9 cellular contexts compared by ENCODE assay signal in the genomic region with DNA sequence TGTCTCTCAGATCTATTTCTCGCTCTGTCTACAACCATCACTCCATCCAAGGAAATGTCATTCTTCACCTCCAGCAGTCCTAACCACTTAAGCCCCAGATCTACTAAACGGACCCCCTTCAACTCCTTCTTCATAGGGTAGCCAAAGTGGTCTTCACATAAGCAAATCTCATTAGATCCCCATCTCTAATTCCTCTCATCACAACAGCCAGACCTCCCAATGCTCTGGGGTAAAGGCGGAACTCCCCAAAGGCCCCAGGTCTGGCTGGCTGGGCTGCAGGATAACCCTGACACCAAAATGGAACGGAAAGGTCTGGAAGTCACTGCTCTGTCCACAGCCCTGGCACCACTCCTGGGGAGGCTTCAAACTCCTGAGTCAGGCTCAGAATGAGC. TPM values are rescaled to one million over a fixed set of nuclear protein-coding genes. Genes with fewer than 3 reads are reported as not detected.
DNase-seq lines count a peak whose midpoint lies in the region; TF ChIP-seq lines count a peak whose summit lies in the region.
"Had no signal": no experiment of that assay in that cellular context is flagged by ENCODE, and none has a peak within 500 bp of the region (broad histone marks: within the 10 kb centered on the region; RNA-seq: fewer than 3 reads in every experiment).

No MANE protein-coding gene starts in this region.

- H3K9me3 ChIP-seq in ascending aorta (no peaks in the 10 kb centered on the region), tibial nerve (no peaks in the 10 kb centered on the region)
- H3K9me3 ChIP-seq in effector memory CD4-positive, alpha-beta T cell (ENCODE audit: control insufficient read depth, low read length): no peaks in the 10 kb centered on the region

- TF ChIP-seq CTCF in ascending aorta (IDR thresholded peaks at IDR 0.05) (no peak), tibial nerve (IDR thresholded peaks at IDR 0.05) (no peak)

- peaks cover 18 to 36% of the 10 kb centered on the region in 2 donors for H3K4me1 ChIP-seq in ascending aorta
- H3K4me1 ChIP-seq in mesendoderm (ENCODE audit: control insufficient read depth, low read depth, low read length): peaks cover 33% of the 10 kb centered on the region
- H3K4me1 ChIP-seq in tibial nerve: peaks cover 0 to 63% (median 50%) of the 10 kb centered on the region in 4 donors
- peaks cover 26% of the 10 kb centered on the region for H3K4me1 ChIP-seq in effector memory CD4-positive, alpha-beta T cell (ENCODE audit: control insufficient read depth, insufficient read depth, low read length, poor library complexity, severe bottlenecking)

- H3K27ac ChIP-seq in ascending aorta: peak overlapping the region; percentile 86 to 92
- peak overlapping the region; percentile 99 for H3K27ac ChIP-seq in mesendoderm (ENCODE audit: low read depth, low read length)
- H3K27ac ChIP-seq in tibial nerve: peak overlapping the region in 3 of 4 donors; percentile 77 to 82 (median 78)
- no peak overlapping the region for H3K27ac ChIP-seq in effector memory CD4-positive, alpha-beta T cell (ENCODE audit: insufficient read depth, low read length, poor library complexity, severe bottlenecking)

- H3K9ac ChIP-seq in mesendoderm (ENCODE audit: low read length): peak overlapping the region; percentile 59

- H3K36me3 ChIP-seq in ascending aorta (no peaks in the 10 kb centered on the region), mesendoderm (ENCODE audit: control insufficient read depth, insufficient read depth, low read length) (no peaks in the 10 kb centered on the region), tibial nerve (no peaks in the 10 kb centered on the region)
- H3K36me3 ChIP-seq in effector memory CD4-positive, alpha-beta T cell (ENCODE audit: control insufficient read depth, insufficient read depth, low read length): no peaks in the 10 kb centered on the region

- H3K27me3 ChIP-seq in ascending aorta: no peaks in the 10 kb centered on the region
- H3K27me3 ChIP-seq in mesendoderm (ENCODE audit: insufficient read depth, low read length, poor library complexity): no peaks in the 10 kb centered on the region
- H3K27me3 ChIP-seq in tibial nerve: no peaks in the 10 kb centered on the region
- H3K27me3 ChIP-seq in effector memory CD4-positive, alpha-beta T cell (replicated peaks; ENCODE audit: control insufficient read depth, insufficient read depth, low read length, poor library complexity, severe bottlenecking): no peaks in the 10 kb centered on the region

- H2BK120ac ChIP-seq in mesendoderm (ENCODE audit: low read depth, low read length): peak overlapping the region; percentile 83

- H3K18ac ChIP-seq in mesendoderm (ENCODE audit: low read length): peak overlapping the region; percentile 88

- peaks cover 22% of the 10 kb centered on the region for H3K79me1 ChIP-seq in mesendoderm (ENCODE audit: low read length)

- peaks cover 55% of the 10 kb centered on the region for H3K4me1 Mint-ChIP-seq in activated T-cell treated with anti-CD3 and anti-CD28 coated beads, Interleukin-2, amount 50 U/mL, for 24 hours (ENCODE audit: low read depth)

- no peak overlapping the region for H3K4ac ChIP-seq in mesendoderm (ENCODE audit: low read depth, low read length)

- peak overlapping the region; percentile 81 for H3K27ac Mint-ChIP-seq in activated T-cell treated with anti-CD3 and anti-CD28 coated beads, Interleukin-2, amount 50 U/mL, for 24 hours

- intact Hi-C loops in ascending aorta (cut with DNase I): no loop called here

- peaks cover 12% of the 10 kb centered on the region for H3K36me3 Mint-ChIP-seq in activated T-cell treated with anti-CD3 and anti-CD28 coated beads, Interleukin-2, amount 50 U/mL, for 24 hours (ENCODE audit: low read depth)

- TF ChIP-seq POLR2A in tibial nerve (IDR thresholded peaks at IDR 0.05): no peak

- H4K5ac ChIP-seq in mesendoderm (ENCODE audit: low read length): no peak overlapping the region

- H3K4me3 Mint-ChIP-seq in activated T-cell treated with anti-CD3 and anti-CD28 coated beads, Interleukin-2, amount 50 U/mL, for 24 hours: no peak overlapping the region

- no peaks in the 10 kb centered on the region for H3K27me3 Mint-ChIP-seq in activated T-cell treated with anti-CD3 and anti-CD28 coated beads, Interleukin-2, amount 50 U/mL, for 24 hours
- H3K27me3 Mint-ChIP-seq: IgD-negative memory B cell had no signal

- H3K56ac ChIP-seq in mesendoderm (ENCODE audit: low read length): peak overlapping the region; percentile 77

- peak overlapping the region; percentile 5 for H2BK15ac ChIP-seq in mesendoderm (replicated peaks; ENCODE audit: low read depth)

- WGBS in mesendoderm (ENCODE audit: extremely low coverage, insufficient coverage, low lambda C conversion rate): 100% methylated on average over 1 of the region's 4 CpGs
- 45 to 49% methylated on average over 4 of the region's 4 CpGs for WGBS in tibial nerve, 2 donors

- TF ChIP-seq EP300 in tibial nerve (IDR thresholded peaks at IDR 0.05): no peak

- peak overlapping the region; percentile 24 for H2AK5ac ChIP-seq in mesendoderm (ENCODE audit: low read length)

- DNase-seq in activated T-cell treated with anti-CD3 and anti-CD28 coated beads, Interleukin-2, amount 50 U/mL, for 24 hours: no peak
- no peak for DNase-seq in activated T-cell treated with anti-CD3 and anti-CD28 coated beads, Interleukin-2, amount 50 U/mL, for 48 hours
- DNase-seq in ascending aorta (ENCODE audit: low spot score in 2 of 2) (no peak), mesendoderm (no peak), tibial nerve (ENCODE audit: low spot score in 2 of 2) (no peak), H4 (ENCODE audit: low spot score) (no peak), RKO (ENCODE audit: low spot score) (no peak)
- no peak for DNase-seq in effector memory CD4-positive, alpha-beta T cell

- H4K8ac ChIP-seq in mesendoderm (ENCODE audit: low read depth, low read length): no peak overlapping the region

- no peak overlapping the region for H3K23ac ChIP-seq in mesendoderm (ENCODE audit: low read length)

- peak overlapping the region; percentile 12 for H3K4me2 ChIP-seq in mesendoderm (ENCODE audit: low read length)

- H3K9me3 Mint-ChIP-seq in activated T-cell treated with anti-CD3 and anti-CD28 coated beads, Interleukin-2, amount 50 U/mL, for 24 hours: no peaks in the 10 kb centered on the region
- H3K9me3 Mint-ChIP-seq: IgD-negative memory B cell had no signal

- peak overlapping the region; percentile 81 for H2BK5ac ChIP-seq in mesendoderm (ENCODE audit: low read length)

- H3K4me3 ChIP-seq in ascending aorta: peak overlapping the region in 1 of 2 donors; percentile 1
- H3K4me3 ChIP-seq in mesendoderm (ENCODE audit: low read length): no peak overlapping the region
- H3K4me3 ChIP-seq in tibial nerve: peak overlapping the region in 1 of 4 donors; percentile 0
- H3K4me3 ChIP-seq in effector memory CD4-positive, alpha-beta T cell (ENCODE audit: insufficient read depth, low read depth, low read length, poor library complexity, severe bottlenecking): no peak overlapping the region

- H3K79me2 ChIP-seq in mesendoderm (ENCODE audit: control insufficient read depth, insufficient read depth, low read length): peaks cover 41% of the 10 kb centered on the region

RNA-seq across cellular contexts. Expression of gene ST3GAL2, which starts 11.1 kb away (rescaled TPM):
- total RNA-seq in ascending aorta: 52.3 TPM
- polyA plus RNA-seq in mesendoderm (2013, experiment 1 of 2): 23.5 TPM
- 23.1 TPM for polyA plus RNA-seq in mesendoderm (2013, experiment 2 of 2)
- 10 to 100 TPM; 18.6 to 32.4 (median 23.6) TPM for total RNA-seq in tibial nerve
- total RNA-seq in H4 (2014; rRNA removed; shearing (Covaris generic)): 20.8 and 30.6 TPM in 2 replicates

RNA-seq across cellular contexts. Expression of gene FCSK, which starts 26.6 kb away (rescaled TPM):
- total RNA-seq in ascending aorta (54.5 TPM), tibial nerve (10 to 100 TPM; 21.3 to 53.1 (median 37.9) TPM)
- polyA plus RNA-seq in mesendoderm (2013, experiment 1 of 2): 1.4 TPM
- polyA plus RNA-seq in mesendoderm (2013, experiment 2 of 2): 1.4 TPM
- 2.0 and 2.9 TPM in 2 replicates for total RNA-seq in H4 (2014; rRNA removed; shearing (Covaris generic))
